Comparison of ENCODE assay signal across 8 cellular contexts in genomic region chr1:66503841-66504470, GRCh38. TPM values are rescaled to one million over a fixed set of nuclear protein-coding genes. Genes with fewer than 3 reads are reported as not detected.
DNase-seq lines count a peak whose midpoint lies in the region; ATAC-seq and TF ChIP-seq lines count a peak whose summit lies in the region.

No MANE protein-coding gene starts in this region.

- no peaks in the 10 kb centered on the region for H3K4me1 Mint-ChIP-seq in activated T-cell treated with anti-CD3 and anti-CD28 coated beads, Interleukin-2, amount 50 U/mL, for 4 hours (ENCODE audit: low read depth)

- no peak overlapping the region for H3K4me3 ChIP-seq in MG63
- no peak overlapping the region for H3K4me3 ChIP-seq in SJCRH30
- H3K4me3 ChIP-seq in right lobe of liver = no peak overlapping the region
- no peak overlapping the region for H3K4me3 ChIP-seq in thyroid gland (replicated peaks in 1 of 3)

- no peak for DNase-seq in activated T-cell treated with anti-CD3 and anti-CD28 coated beads, Interleukin-2, amount 50 U/mL, for 4 hours
- DNase-seq in activated T-cell treated with anti-CD3 and anti-CD28 coated beads for 4 hours (no peak), HCEC 1CT (peak; percentile 66), MG63 (peak; percentile 26), SJCRH30 (peak; percentile 17 to 67), dedifferentiated amniotic fluid mesenchymal stem cell (ENCODE audit: extremely low spot score) (peak; percentile 83), right lobe of liver (no peak), thyroid gland (peak; percentile 56 to 64)

- H3K36me3 ChIP-seq in MG63 (no peaks in the 10 kb centered on the region), SJCRH30 (no peaks in the 10 kb centered on the region), right lobe of liver (no peaks in the 10 kb centered on the region), thyroid gland (no peaks in the 10 kb centered on the region)

- no peaks in the 10 kb centered on the region for H3K4me1 ChIP-seq in SJCRH30
- H3K4me1 ChIP-seq in right lobe of liver = no peaks in the 10 kb centered on the region
- H3K4me1 ChIP-seq in thyroid gland = peaks cover 4 to 10% of the 10 kb centered on the region in 2 donors

- H3K27ac ChIP-seq in SJCRH30 (no peak overlapping the region), right lobe of liver (no peak overlapping the region), thyroid gland (no peak overlapping the region)

- TF ChIP-seq POLR2A in right lobe of liver (IDR thresholded peaks at IDR 0.05) (no peak), thyroid gland (IDR thresholded peaks at IDR 0.05) (no peak)

- H3K9me3 Mint-ChIP-seq in activated T-cell treated with anti-CD3 and anti-CD28 coated beads, Interleukin-2, amount 50 U/mL, for 4 hours = no peaks in the 10 kb centered on the region

- WGBS in right lobe of liver (ENCODE audit: insufficient coverage, low coverage, low lambda C conversion rate, missing lambda C conversion rate) = 25% methylated on average over 3 of the region's 3 CpGs
- WGBS in thyroid gland, 2 donors = 55 to 60% methylated on average over 3 of the region's 3 CpGs

- H3K4me3 Mint-ChIP-seq in activated T-cell treated with anti-CD3 and anti-CD28 coated beads, Interleukin-2, amount 50 U/mL, for 4 hours = no peak overlapping the region

- TF ChIP-seq CTCF in right lobe of liver (IDR thresholded peaks at IDR 0.05) (peak; percentile 32 to 53 (median 42)), thyroid gland (IDR thresholded peaks at IDR 0.05) (peak; percentile 23 to 76 (median 62))

- no peaks in the 10 kb centered on the region for H3K27me3 ChIP-seq in MG63
- 0 out of 2 replicates have a peak, but pooled peaks cover 3% of the 10 kb centered on the region for H3K27me3 ChIP-seq in SJCRH30
- no peaks in the 10 kb centered on the region for H3K27me3 ChIP-seq in right lobe of liver
- H3K27me3 ChIP-seq in thyroid gland = no peaks in the 10 kb centered on the region

- intact Hi-C loops in right lobe of liver (cut with DNase I) = no loop called here
- intact Hi-C loops in thyroid gland (cut with DNase I) = no loop called here

- peaks cover 21% of the 10 kb centered on the region for H3K27me3 Mint-ChIP-seq in activated T-cell treated with anti-CD3 and anti-CD28 coated beads, Interleukin-2, amount 50 U/mL, for 4 hours (ENCODE audit: low read depth)

- H3K9me3 ChIP-seq in MG63 (no peaks in the 10 kb centered on the region), SJCRH30 (replicated peaks) (no peaks in the 10 kb centered on the region), right lobe of liver (no peaks in the 10 kb centered on the region), thyroid gland (no peaks in the 10 kb centered on the region)

- H3K36me3 Mint-ChIP-seq in activated T-cell treated with anti-CD3 and anti-CD28 coated beads, Interleukin-2, amount 50 U/mL, for 4 hours (ENCODE audit: insufficient read depth) = no peaks in the 10 kb centered on the region

- ATAC-seq in activated T-cell treated with anti-CD3 and anti-CD28 coated beads, Interleukin-2, amount 50 U/mL, for 4 hours = peak; percentile 48 to 54
- ATAC-seq in right lobe of liver = peak; percentile 36 to 77 (median 52)

RNA-seq across cellular contexts. Expression of gene SGIP1, which starts 30.0 kb away (rescaled TPM):
- total RNA-seq in activated T-cell treated with anti-CD3 and anti-CD28 coated beads, Interleukin-2, amount 50 U/mL, for 4 hours = not detected
- total RNA-seq in MG63 (2014; rRNA removed; shearing (Covaris generic); ENCODE audit: low replicate concordance) = not detected in 2 replicates
- total RNA-seq in SJCRH30 (2014; rRNA removed; shearing (Covaris generic)) = 0.05 and 0.18 TPM in 2 replicates
- 1 to 10 TPM in 3 of 6 experiments, under 1 TPM in 2, not detected in 1; 0.09 to 1.3 (median 1.1) TPM for total RNA-seq in right lobe of liver
- 10 to 100 TPM; 18.7 to 25.6 (median 22.4) TPM for total RNA-seq in thyroid gland

Comparison
In these comparisons a context has a peak if more than half of its experiments do, and no peak if none do; other contexts are left out.
1. DNase-seq: peak in HCEC 1CT (single experiment), MG63 (single experiment), SJCRH30 (2 of 2), dedifferentiated amniotic fluid mesenchymal stem cell (single experiment) and thyroid gland (2 of 2); none in activated T-cell treated with anti-CD3 and anti-CD28 coated beads, Interleukin-2, amount 50 U/mL, for 4 hours (single experiment), activated T-cell treated with anti-CD3 and anti-CD28 coated beads for 4 hours (single experiment) and right lobe of liver (0 of 3).
2. RNA of gene SGIP1, which starts 30.0 kb away (total RNA-seq): 18.7 to 25.6 TPM in thyroid gland; 0.09 to 1.3 TPM in right lobe of liver, 0.05 to 0.18 TPM in SJCRH30, not detected in activated T-cell treated with anti-CD3 and anti-CD28 coated beads, Interleukin-2, amount 50 U/mL, for 4 hours and not detected in MG63; every median in the first group is over 4 times any median in the second.